19 cellular contexts compared by ENCODE assay signal in genomic region chr1:9150582-9151290, GRCh38. TPM values are rescaled to one million over a fixed set of nuclear protein-coding genes. Genes with fewer than 3 reads are reported as not detected.
DNase-seq lines count a peak whose midpoint lies in the region; ATAC-seq and TF ChIP-seq lines count a peak whose summit lies in the region.
"Had no signal": no experiment of that assay in that cellular context is flagged by ENCODE, and none has a peak within 500 bp of the region (broad histone marks: within the 10 kb centered on the region; RNA-seq: fewer than 3 reads in every experiment).

No MANE protein-coding gene starts in this region.

- H3K18ac ChIP-seq in IMR-90 (ENCODE audit: low read depth, low read length) = no peak overlapping the region; the same call in 1 of the 2 replicates

- peaks cover 19% of the 10 kb centered on the region for H3K4me1 Mint-ChIP-seq in glutamatergic neuron (ENCODE audit: low read depth, unreplicated experiment)
- no peaks in the 10 kb centered on the region for H3K4me1 Mint-ChIP-seq in stimulated activated naive CD8-positive, alpha-beta T cell treated with anti-CD3 and anti-CD28 coated beads, Interleukin-15, amount 100 ng/mL, for 72 hours
- H3K4me1 Mint-ChIP-seq: CD4-positive, CD25-positive, alpha-beta regulatory T cell; memory B cell had no signal

- H3K4me3 ChIP-seq in IMR-90 (ENCODE audit: insufficient read depth, low read depth, low read length) (no peak overlapping the region), fibroblast of lung (replicated peaks in 1 of 4; ENCODE audit: control extremely low read depth in 1 of 4, insufficient read depth in 1 of 4, low read depth in 3 of 4, low read length in 4 of 4) (no peak overlapping the region), muscle layer of colon (ENCODE audit: low read depth in 1 of 2, low read length in 2 of 2) (no peak overlapping the region), thoracic aorta (no peak overlapping the region), Karpas-422 (ENCODE audit: low read length) (no peak overlapping the region)
- H3K4me3 ChIP-seq: GM12878, uterus had no signal

- H3K9me1 ChIP-seq in IMR-90 (ENCODE audit: insufficient read depth, low read length) = peaks cover 15% of the 10 kb centered on the region

- H4K20me1 ChIP-seq in IMR-90 (ENCODE audit: insufficient read depth, low read length) = peaks cover 63% of the 10 kb centered on the region
- H4K20me1 ChIP-seq in fibroblast of lung (ENCODE audit: control insufficient read depth, extremely low read depth, insufficient read depth, low read length) = peaks cover 2% of the 10 kb centered on the region
- no peaks in the 10 kb centered on the region for H4K20me1 ChIP-seq in Karpas-422 (ENCODE audit: insufficient read depth, low read depth, low read length)

- dilution Hi-C loops in IMR-90 (cut with HindIII; ENCODE audit: low sequenced_read_pairs, unreplicated experiment) = no loop called here

- no peak overlapping the region for H2BK15ac ChIP-seq in IMR-90 (ENCODE audit: low read depth, low read length)

- H3K4me1 ChIP-seq in IMR-90 (ENCODE audit: control insufficient read depth, insufficient read depth, low read length) = peaks cover 12% of the 10 kb centered on the region; the same call in 1 of the 2 replicates
- peaks cover 17% of the 10 kb centered on the region for H3K4me1 ChIP-seq in fibroblast of lung (ENCODE audit: control insufficient read depth, extremely low read depth, insufficient read depth, low read length)
- H3K4me1 ChIP-seq in muscle layer of colon (ENCODE audit: insufficient read depth, low read length) = peaks cover 9% of the 10 kb centered on the region
- peaks cover 11 to 25% of the 10 kb centered on the region in 2 donors for H3K4me1 ChIP-seq in thoracic aorta (ENCODE audit: control insufficient read depth in 1 of 2, low read depth in 2 of 2)
- H3K4me1 ChIP-seq in Karpas-422 (ENCODE audit: low read length) = no peaks in the 10 kb centered on the region
- H3K4me1 ChIP-seq: uterus had no signal

- H3K27ac Mint-ChIP-seq in glutamatergic neuron (ENCODE audit: unreplicated experiment) = no peak overlapping the region
- H3K27ac Mint-ChIP-seq in stimulated activated naive CD8-positive, alpha-beta T cell treated with anti-CD3 and anti-CD28 coated beads, Interleukin-15, amount 100 ng/mL, for 72 hours = no peak overlapping the region
- H3K27ac Mint-ChIP-seq: CD4-positive, CD25-positive, alpha-beta regulatory T cell; memory B cell had no signal

- DNase-seq in IMR-90 (peak; percentile 72), fibroblast of lung (ENCODE audit: low read depth in 2 of 2) (peak; percentile 27 to 76), thoracic aorta (ENCODE audit: low spot score) (no peak), glutamatergic neuron (no peak), Karpas-422 (no peak)
- DNase-seq in stimulated activated naive CD8-positive, alpha-beta T cell treated with anti-CD3 and anti-CD28 coated beads, Interleukin-15, amount 100 ng/mL, for 72 hours = no peak
- DNase-seq: activated naive CD4-positive, alpha-beta T cell; CD4-positive, CD25-positive, alpha-beta regulatory T cell; central memory CD4-positive, alpha-beta T cell; NCI-H1092; NCI-H226; stimulated activated CD4-positive, alpha-beta T cell treated with anti-CD3 and anti-CD28 coated beads, Interleukin-1b, Interleukin-23, amount 100 ng/mL, for 48 hours; stimulated activated CD8-positive, alpha-beta memory T cell treated with anti-CD3 and anti-CD28 coated beads, Interleukin-4, amount 100 ng/mL, for 48 hours had no signal

- 60% methylated on average over 7 of the region's 16 CpGs; no CpG with 5 or more reads in 1 of the 2 experiments for WGBS in IMR-90 (ENCODE audit: extremely low coverage in 2 of 2, insufficient read length in 1 of 2), 2 experiments

- H3K9ac ChIP-seq in IMR-90 (ENCODE audit: low read depth, low read length) (no peak overlapping the region), fibroblast of lung (ENCODE audit: insufficient read depth, low read length) (no peak overlapping the region), muscle layer of colon (ENCODE audit: low read length) (no peak overlapping the region), Karpas-422 (ENCODE audit: low read length) (no peak overlapping the region)

- POLR2A ChIA-PET in IMR-90 (lab: Charles Lee; ENCODE audit: unreplicated experiment) = no interaction called here

- no peak overlapping the region for H2AK5ac ChIP-seq in IMR-90 (ENCODE audit: low read depth, low read length)

- H2AFZ ChIP-seq in IMR-90 (replicated peaks; ENCODE audit: low read length, poor library complexity) (no peak overlapping the region), fibroblast of lung (ENCODE audit: low read length) (no peak overlapping the region), Karpas-422 (ENCODE audit: low read length) (no peak overlapping the region)

- CTCF ChIA-PET in IMR-90 (lab: Yijun Ruan, JAX) = no interaction called here

- in situ Hi-C loops in IMR-90 (cut with MboI; ENCODE audit: low sequenced_read_pairs) = no loop called here

- TF ChIP-seq POLR2A in IMR-90 (IDR thresholded peaks at IDR 0.05; ENCODE audit: low read depth, low read length) = no peak

- H2BK120ac ChIP-seq in IMR-90 (ENCODE audit: low read depth, low read length) = 0 out of 2 replicates have a peak overlapping the region, but pooled peaks have one; percentile 8

- H3K79me1 ChIP-seq in IMR-90 (ENCODE audit: low read depth in 1 of 2, low read length in 2 of 2) = peaks cover 11 to 69% of the 10 kb centered on the region in 2 experiments; a peak in 3 of 4 replicates

- H4K91ac ChIP-seq in IMR-90 (ENCODE audit: insufficient read depth, low read depth, low read length) = no peak overlapping the region

- H3K9me3 Mint-ChIP-seq in glutamatergic neuron (ENCODE audit: unreplicated experiment) = peaks cover 4% of the 10 kb centered on the region
- no peaks in the 10 kb centered on the region for H3K9me3 Mint-ChIP-seq in stimulated activated naive CD8-positive, alpha-beta T cell treated with anti-CD3 and anti-CD28 coated beads, Interleukin-15, amount 100 ng/mL, for 72 hours
- H3K9me3 Mint-ChIP-seq: CD4-positive, CD25-positive, alpha-beta regulatory T cell; memory B cell had no signal

- peaks cover 12% of the 10 kb centered on the region for H3K79me2 ChIP-seq in fibroblast of lung (ENCODE audit: control insufficient read depth, insufficient read depth, low read length)
- H3K79me2 ChIP-seq in Karpas-422 (ENCODE audit: low read length) = no peaks in the 10 kb centered on the region

- H3K4me2 ChIP-seq in IMR-90 (ENCODE audit: low read depth, low read length) (no peak overlapping the region), fibroblast of lung (ENCODE audit: extremely low read depth, insufficient read depth, low read length) (no peak overlapping the region), Karpas-422 (ENCODE audit: low read depth, low read length, poor library complexity, severe bottlenecking) (no peak overlapping the region)

- H3K27ac ChIP-seq in IMR-90 (ENCODE audit: insufficient read depth, low read length) (peak overlapping the region; percentile 17; the same call in 1 of the 2 replicates), fibroblast of lung (ENCODE audit: insufficient read depth, low read length) (peak overlapping the region; percentile 58), muscle layer of colon (ENCODE audit: low read depth, low read length) (peak overlapping the region; percentile 7), thoracic aorta (peak overlapping the region; percentile 59 to 63), Karpas-422 (ENCODE audit: low read length) (no peak overlapping the region)
- H3K27ac ChIP-seq: VCaP had no signal

- H3K9me3 ChIP-seq in IMR-90 (ENCODE audit: control insufficient read depth, insufficient read depth, low read length) = no peaks in the 10 kb centered on the region
- no peaks in the 10 kb centered on the region for H3K9me3 ChIP-seq in fibroblast of lung (ENCODE audit: control insufficient read depth, insufficient read depth, low read depth, low read length)
- no peaks in the 10 kb centered on the region for H3K9me3 ChIP-seq in muscle layer of colon (ENCODE audit: low read length)
- no peaks in the 10 kb centered on the region for H3K9me3 ChIP-seq in thoracic aorta
- no peaks in the 10 kb centered on the region for H3K9me3 ChIP-seq in Karpas-422 (ENCODE audit: low read length)
- H3K9me3 ChIP-seq: uterus had no signal

- H3K4me3 Mint-ChIP-seq in glutamatergic neuron (ENCODE audit: unreplicated experiment) = no peak overlapping the region
- no peak overlapping the region for H3K4me3 Mint-ChIP-seq in stimulated activated naive CD8-positive, alpha-beta T cell treated with anti-CD3 and anti-CD28 coated beads, Interleukin-15, amount 100 ng/mL, for 72 hours
- H3K4me3 Mint-ChIP-seq: CD4-positive, CD25-positive, alpha-beta regulatory T cell; memory B cell had no signal

- H3K27me3 Mint-ChIP-seq in glutamatergic neuron (ENCODE audit: unreplicated experiment) = peaks cover 1% of the 10 kb centered on the region
- no peaks in the 10 kb centered on the region for H3K27me3 Mint-ChIP-seq in stimulated activated naive CD8-positive, alpha-beta T cell treated with anti-CD3 and anti-CD28 coated beads, Interleukin-15, amount 100 ng/mL, for 72 hours
- H3K27me3 Mint-ChIP-seq: memory B cell had no signal

- no TSS peak for BruUV-seq in IMR-90 (replicated peaks; lab: Mats Ljungman, UMichigan)

- H3K56ac ChIP-seq in IMR-90 (ENCODE audit: extremely low read depth, insufficient read depth, low read length) = no peak overlapping the region

- no peak for TF ChIP-seq RAD21 in IMR-90 (IDR thresholded peaks at IDR 0.05; ENCODE audit: low read length)

- no peaks in the 10 kb centered on the region for H3K36me3 Mint-ChIP-seq in glutamatergic neuron (ENCODE audit: unreplicated experiment)
- H3K36me3 Mint-ChIP-seq: CD4-positive, CD25-positive, alpha-beta regulatory T cell; memory B cell had no signal

- no peak overlapping the region for H2BK20ac ChIP-seq in IMR-90 (ENCODE audit: low read depth, low read length)

- no peak overlapping the region; the same call in 1 of the 2 replicates for H4K5ac ChIP-seq in IMR-90 (ENCODE audit: low read depth, low read length)

- no peaks in the 10 kb centered on the region for H3K9me2 ChIP-seq in Karpas-422 (replicated peaks; ENCODE audit: insufficient read depth, low read length)

- no peak overlapping the region for H3K14ac ChIP-seq in IMR-90 (replicated peaks; ENCODE audit: low read depth, low read length)

- H2AK9ac ChIP-seq in IMR-90 (replicated peaks; ENCODE audit: low read depth, low read length, poor library complexity) = peak overlapping the region; percentile 25

- H4K8ac ChIP-seq in IMR-90 (ENCODE audit: low read depth in 2 of 2, low read length in 2 of 2) = peak overlapping the region in 1 of 2 experiments; percentile 32; a peak in 1 of 4 replicates

- H3K23ac ChIP-seq in IMR-90 (ENCODE audit: low read depth, low read length) = no peak overlapping the region; the same call in 1 of the 2 replicates

- H3K4ac ChIP-seq in IMR-90 (ENCODE audit: low read depth, low read length) = 0 out of 2 replicates have a peak overlapping the region, but pooled peaks have one; percentile 4

- no peaks in the 10 kb centered on the region for H3K27me3 ChIP-seq in IMR-90 (ENCODE audit: control insufficient read depth, insufficient read depth, low read length)
- H3K27me3 ChIP-seq in fibroblast of lung (ENCODE audit: control insufficient read depth, insufficient read depth, low read length) = no peaks in the 10 kb centered on the region
- no peaks in the 10 kb centered on the region for H3K27me3 ChIP-seq in muscle layer of colon (ENCODE audit: control insufficient read depth in 1 of 2, insufficient read depth in 2 of 2, low read length in 2 of 2)
- H3K27me3 ChIP-seq in thoracic aorta (replicated peaks; ENCODE audit: insufficient read depth) = no peaks in the 10 kb centered on the region
- no peaks in the 10 kb centered on the region for H3K27me3 ChIP-seq in Karpas-422 (ENCODE audit: low read length)
- H3K27me3 ChIP-seq: uterus had no signal

- intact Hi-C loops in IMR-90 (cut with micrococcal nuclease) = no loop called here

- no peak overlapping the region for H2BK5ac ChIP-seq in IMR-90 (ENCODE audit: low read depth, low read length, poor library complexity, severe bottlenecking)

- TF ChIP-seq CTCF in IMR-90 (conservative IDR thresholded peaks at IDR 0.05; ENCODE audit: low read depth, low read length) = no peak
- no peak for TF ChIP-seq CTCF in fibroblast of lung (conservative IDR thresholded peaks at IDR 0.05 in 1 of 2, IDR thresholded peaks at IDR 0.05 in 1 of 2; ENCODE audit: low read depth in 1 of 2, low read length in 2 of 2)
- TF ChIP-seq CTCF in thoracic aorta (IDR thresholded peaks at IDR 0.05) = no peak
- TF ChIP-seq CTCF in glutamatergic neuron (IDR thresholded peaks at IDR 0.05; ENCODE audit: partially characterized antibody, unreplicated experiment) = no peak

- H3K36me3 ChIP-seq in IMR-90 (ENCODE audit: control insufficient read depth, insufficient read depth, low read length) = peaks cover 27% of the 10 kb centered on the region
- peaks cover 16% of the 10 kb centered on the region for H3K36me3 ChIP-seq in fibroblast of lung (ENCODE audit: control insufficient read depth, insufficient read depth, low read length)
- H3K36me3 ChIP-seq in muscle layer of colon (ENCODE audit: insufficient read depth, low read length) = no peaks in the 10 kb centered on the region
- no peaks in the 10 kb centered on the region for H3K36me3 ChIP-seq in thoracic aorta
- H3K36me3 ChIP-seq in Karpas-422 (ENCODE audit: insufficient read depth, low read length) = no peaks in the 10 kb centered on the region
- H3K36me3 ChIP-seq: uterus had no signal

- ATAC-seq in IMR-90 (ENCODE audit: low read depth) (peak; percentile 12; the same call in 1 of the 2 replicates), thoracic aorta (ENCODE audit: insufficient number of reproducible peaks, low FRiP score, low read depth) (no peak), GM19395 (IDR thresholded peaks at IDR 0.05; ENCODE audit: unreplicated experiment) (no peak)
- ATAC-seq in stimulated activated naive CD8-positive, alpha-beta T cell treated with anti-CD3 and anti-CD28 coated beads, Interleukin-15, amount 100 ng/mL, for 72 hours = no peak
- ATAC-seq: GM12878 had no signal

RNA-seq across cellular contexts. Expression of gene GPR157, which starts 21.8 kb away (rescaled TPM):
- total RNA-seq in IMR-90 (2012; rRNA removed) = 2.2 and 2.7 TPM in 2 replicates
- polyA plus RNA-seq in IMR-90 (2012; rRNA removed) = 1.7 and 1.8 TPM in 2 replicates
- polyA plus RNA-seq in IMR-90 (2012; cell fraction: cytosol; rRNA removed) = 1.4 TPM in 2 replicates
- polyA plus RNA-seq in IMR-90 (2012; cell fraction: nucleus; rRNA removed; ENCODE audit: low replicate concordance) = 2.8 and 3.5 TPM in 2 replicates
- total RNA-seq in fibroblast of lung = 3.1 and 3.6 TPM in 2 replicates
- 0.82 and 1.2 TPM in 2 replicates for polyA plus RNA-seq in fibroblast of lung
- polyA plus RNA-seq in fibroblast of lung (2012) = 2.3 and 2.9 TPM in 2 replicates
- polyA minus RNA-seq in fibroblast of lung (ENCODE audit: low replicate concordance) = 3.4 and 4.6 TPM in 2 replicates
- total RNA-seq in thoracic aorta = 1 to 10 TPM; 5.4 to 7.0 TPM
- 0.76 TPM for total RNA-seq in glutamatergic neuron (ENCODE audit: unreplicated experiment)
- total RNA-seq in Karpas-422 (2014; rRNA removed; shearing (Covaris generic); ENCODE audit: low replicate concordance) = not detected in 2 replicates

Comparison
In these comparisons a context has a peak if more than half of its experiments do, and no peak if none do; other contexts are left out.
1. DNase-seq: peak in IMR-90 (single experiment) and fibroblast of lung (2 of 2); none in thoracic aorta (single experiment), glutamatergic neuron (single experiment), stimulated activated naive CD8-positive, alpha-beta T cell treated with anti-CD3 and anti-CD28 coated beads, Interleukin-15, amount 100 ng/mL, for 72 hours (0 of 2) and Karpas-422 (single experiment).